ENCODE assay signal across 23 cellular contexts in genomic region chr7:41689815-41690214, GRCh38.
"Had no signal": no experiment of that assay in that cellular context is flagged by ENCODE, and none has a peak within 500 bp of the region (broad histone marks: within the 10 kb centered on the region; RNA-seq: fewer than 3 reads in every experiment).

No MANE protein-coding gene starts in this region.

- H3K27ac ChIP-seq: esophagus squamous epithelium, lower lobe of right lung, psoas muscle, sigmoid colon, spleen, testis had no signal

- H3K4me1 Mint-ChIP-seq: natural killer cell had no signal

- H3K36me3 Mint-ChIP-seq: memory B cell; natural killer cell; stimulated activated memory B cell treated with anti-CD40 and anti-IgM and Interleukin-4, amounts not matched to agents 10 μg/mL and 1 μg/mL and 100 μg/mL, for 72 hours had no signal

- H3K4me3 ChIP-seq: coronary artery, esophagus squamous epithelium, lower lobe of right lung, psoas muscle, sigmoid colon, spleen, testis, tibial artery had no signal

- H3K27me3 ChIP-seq: neutrophil, sigmoid colon, testis, tibial artery had no signal

- DNase-seq: dermis blood vessel endothelial cell; effector memory CD4-positive, alpha-beta T cell; esophagus squamous epithelium; left ventricle myocardium superior; lower lobe of right lung; natural killer cell; psoas muscle; right cardiac atrium; sigmoid colon; spleen; stimulated activated CD4-positive, alpha-beta T cell treated with anti-CD3 and anti-CD28 coated beads, Interleukin-4, amount 100 ng/mL, for 4 hours; stimulated activated naive CD8-positive, alpha-beta T cell treated with anti-CD3 and anti-CD28 coated beads, Interleukin-15, Interleukin-2, amounts not matched to agents 100 U/mL and 50 U/mL, for 24 hours; substantia nigra; testis; tibial artery had no signal

- H3K9me3 Mint-ChIP-seq: memory B cell; natural killer cell; stimulated activated memory B cell treated with anti-CD40 and anti-IgM and Interleukin-4, amounts not matched to agents 10 μg/mL and 1 μg/mL and 100 μg/mL, for 72 hours; type B pancreatic cell had no signal

- ATAC-seq: left ventricle myocardium superior; lower lobe of right lung; natural killer cell; psoas muscle; stimulated activated memory B cell treated with anti-CD40 and anti-IgM and Interleukin-4, amounts not matched to agents 10 μg/mL and 1 μg/mL and 100 μg/mL, for 72 hours; stimulated activated naive CD8-positive, alpha-beta T cell treated with anti-CD3 and anti-CD28 coated beads, Interleukin-15, Interleukin-2, amounts not matched to agents 100 U/mL and 50 U/mL, for 24 hours had no signal

- H3K27ac Mint-ChIP-seq: memory B cell; natural killer cell; stimulated activated memory B cell treated with anti-CD40 and anti-IgM and Interleukin-4, amounts not matched to agents 10 μg/mL and 1 μg/mL and 100 μg/mL, for 72 hours; type B pancreatic cell had no signal

- H3K4me1 ChIP-seq: lower lobe of right lung, psoas muscle, testis had no signal

- H3K9me3 ChIP-seq: esophagus squamous epithelium, lower lobe of right lung, neutrophil, psoas muscle, sigmoid colon, spleen, testis, tibial artery had no signal

- H3K27me3 Mint-ChIP-seq: type B pancreatic cell had no signal

- H3K4me3 Mint-ChIP-seq: memory B cell; natural killer cell; stimulated activated memory B cell treated with anti-CD40 and anti-IgM and Interleukin-4, amounts not matched to agents 10 μg/mL and 1 μg/mL and 100 μg/mL, for 72 hours; type B pancreatic cell had no signal

- FAIRE-seq: endothelial cell of umbilical vein, frontal cortex, keratinocyte had no signal

- H3K36me3 ChIP-seq: lower lobe of right lung had no signal
